ENCODE assay signal across 23 cellular contexts in genomic region chr17:18993876-18994275, GRCh38. TPM values are rescaled to one million over a fixed set of nuclear protein-coding genes. Genes with fewer than 3 reads are reported as not detected.
A peak's percentile ranks its signal among the peaks of the same experiment; 100 is the strongest.
DNase-seq lines count a peak whose midpoint lies in the region; TF ChIP-seq lines count a peak whose summit lies in the region.
"Had no signal": no experiment of that assay in that cellular context is flagged by ENCODE, and none has a peak within 500 bp of the region (broad histone marks: within the 10 kb centered on the region; RNA-seq: fewer than 3 reads in every experiment).

No MANE protein-coding gene starts in this region.

- no peaks in the 10 kb centered on the region for H4K20me1 ChIP-seq in SK-N-SH (ENCODE audit: insufficient read depth)

- no peak overlapping the region for H3K23ac ChIP-seq in trophoblast cell (ENCODE audit: low read length)

- H3K18ac ChIP-seq in trophoblast cell (ENCODE audit: low read length): peak overlapping the region; percentile 2

- H2AK5ac ChIP-seq in trophoblast cell (ENCODE audit: low read length): no peak overlapping the region

- POLR2A ChIA-PET in SK-N-SH (lab: Yijun Ruan, JAX): no interaction called here

- no peak overlapping the region for H2BK12ac ChIP-seq in trophoblast cell (ENCODE audit: low read length)

- no peaks in the 10 kb centered on the region for H3K9me2 ChIP-seq in SK-N-SH

- H3K9ac ChIP-seq in trophoblast cell (ENCODE audit: low read length) (no peak overlapping the region), SK-N-SH (no peak overlapping the region)
- H3K9ac ChIP-seq: KMS-11 had no signal

- H4K91ac ChIP-seq in trophoblast cell (ENCODE audit: low read depth, low read length): no peak overlapping the region

- H2AFZ ChIP-seq in trophoblast cell (ENCODE audit: insufficient read depth, low read length, poor library complexity): no peak overlapping the region
- no peak overlapping the region for H2AFZ ChIP-seq in SK-N-SH (ENCODE audit: low read depth)

- H3K36me3 ChIP-seq in trophoblast cell (ENCODE audit: control insufficient read depth in 1 of 2, insufficient read depth in 2 of 2, low read length in 2 of 2): peaks cover 34 to 35% of the 10 kb centered on the region in 2 experiments
- H3K36me3 ChIP-seq in SK-N-SH (replicated peaks in 1 of 2; ENCODE audit: control insufficient read depth in 1 of 2, insufficient read depth in 2 of 2, low read length in 1 of 2): peaks cover 0 to 17% of the 10 kb centered on the region in 2 experiments
- H3K36me3 ChIP-seq: colonic mucosa had no signal

- H3K4me1 ChIP-seq in trophoblast cell (ENCODE audit: control insufficient read depth in 1 of 2, insufficient read depth in 2 of 2, low read length in 2 of 2): no peaks in the 10 kb centered on the region
- H3K4me1 ChIP-seq in SK-N-SH (ENCODE audit: control insufficient read depth in 1 of 2, insufficient read depth in 2 of 2, low read depth in 1 of 2, low read length in 1 of 2): no peaks in the 10 kb centered on the region; a peak in 1 of 4 replicates
- H3K4me1 ChIP-seq: testis had no signal

- H3K9me3 ChIP-seq in trophoblast cell (ENCODE audit: insufficient read depth, low read depth, low read length): peaks cover 3% of the 10 kb centered on the region
- peaks cover 15% of the 10 kb centered on the region; the same call in 1 of the 2 replicates for H3K9me3 ChIP-seq in SK-N-SH
- H3K9me3 ChIP-seq: colonic mucosa, testis had no signal

- H3K4me2 ChIP-seq in trophoblast cell (ENCODE audit: low read length): no peak overlapping the region
- H3K4me2 ChIP-seq in SK-N-SH: no peak overlapping the region
- H3K4me2 ChIP-seq: KMS-11 had no signal

- no peak overlapping the region for H4K12ac ChIP-seq in trophoblast cell (ENCODE audit: low read depth, low read length)

- CTCF ChIA-PET in SK-N-SH (lab: Yijun Ruan, JAX): no interaction called here

- H3K4me3 ChIP-seq in WI38 (ENCODE audit: low read depth, low read length) (peak overlapping the region; percentile 1; the same call in 1 of the 2 replicates), fibroblast of pulmonary artery (replicated peaks; ENCODE audit: low read depth, low read length) (no peak overlapping the region), trophoblast cell (ENCODE audit: low read depth, low read length) (no peak overlapping the region), SK-N-SH (ENCODE audit: low read depth in 2 of 2, low read length in 1 of 2) (no peak overlapping the region)
- H3K4me3 ChIP-seq: colonic mucosa, SK-N-MC, testis had no signal

- H2BK120ac ChIP-seq in trophoblast cell (ENCODE audit: insufficient read depth, low read length, poor library complexity): no peak overlapping the region

- H4K8ac ChIP-seq in trophoblast cell (ENCODE audit: low read depth, low read length): no peak overlapping the region

- H3F3A ChIP-seq in SK-N-SH (replicated peaks; ENCODE audit: insufficient read depth): no peaks in the 10 kb centered on the region

- no peak for TF ChIP-seq EP300 in SK-N-SH (IDR thresholded peaks at IDR 0.05; ENCODE audit: borderline replicate concordance in 1 of 2, low read depth in 1 of 2, low read length in 1 of 2)

- no peak overlapping the region for H3K14ac ChIP-seq in trophoblast cell (ENCODE audit: low read length)

- H3K27me3 ChIP-seq in trophoblast cell (ENCODE audit: insufficient read depth, low read length) (no peaks in the 10 kb centered on the region), SK-N-SH (ENCODE audit: insufficient read depth) (no peaks in the 10 kb centered on the region)
- H3K27me3 ChIP-seq: colonic mucosa, testis had no signal

- TF ChIP-seq CTCF in WI38 (IDR thresholded peaks at IDR 0.05; ENCODE audit: low read depth, low read length) (no peak), fibroblast of pulmonary artery (IDR thresholded peaks at IDR 0.05; ENCODE audit: low read length, missing control alignments) (no peak), SK-N-SH (IDR thresholded peaks at IDR 0.05) (no peak)

- DNase-seq in EL: peak; percentile 19
- DNase-seq in fibroblast of pulmonary artery (ENCODE audit: low read depth): peak; percentile 49
- no peak for DNase-seq in trophoblast cell
- no peak for DNase-seq in SK-N-SH
- DNase-seq in kidney glomerular epithelial cell (lab: John Stamatoyannopoulos, UW): no peak
- DNase-seq in NCI-H2107 (lab: John Stamatoyannopoulos, UW): no peak
- DNase-seq: activated CD8-positive, alpha-beta T cell treated with anti-CD3 and anti-CD28 coated beads for 36 hours; activated naive CD4-positive, alpha-beta T cell treated with anti-CD3 and anti-CD28 coated beads, Interleukin-2, amount 50 U/mL, for 16 hours; activated T-cell treated with anti-CD3 and anti-CD28 coated beads, Interleukin-2, amount 50 U/mL, for 1 hour; colonic mucosa; COR-L47; foreskin fibroblast; H7; hypothalamus; NCI-H1930; NCI-H446 treated with DMSO at 0.1 percent for 48 hours; nephron progenitor cell; NK-92 treated with Interleukin-12 subunit alpha and Interleukin-12 subunit beta, amount 100 ng/mL, for 24 hours; T-helper 9 cell; testis had no signal

- no peak overlapping the region for H2BK5ac ChIP-seq in trophoblast cell (ENCODE audit: low read depth, low read length, poor library complexity)

- no CpG with 5 or more reads among the region's 9 CpGs for WGBS in trophoblast cell (ENCODE audit: extremely low coverage, insufficient coverage, insufficient read length)
- WGBS in SK-N-SH (ENCODE audit: low lambda C conversion rate): 91% methylated on average over 9 of the region's 9 CpGs

- no peaks in the 10 kb centered on the region for H3K79me1 ChIP-seq in trophoblast cell (ENCODE audit: low read length)

- H3K79me2 ChIP-seq in trophoblast cell (ENCODE audit: control insufficient read depth, insufficient read depth, low read length, poor library complexity) (peaks cover 2% of the 10 kb centered on the region), SK-N-SH (ENCODE audit: insufficient read depth) (peaks cover 73% of the 10 kb centered on the region)

- H3K4ac ChIP-seq in trophoblast cell (ENCODE audit: low read depth, low read length): no peak overlapping the region

- TF ChIP-seq RAD21 in SK-N-SH (IDR thresholded peaks at IDR 0.05; ENCODE audit: low read length): no peak

- H3K27ac ChIP-seq in trophoblast cell (ENCODE audit: low read depth, low read length) (no peak overlapping the region), SK-N-SH (ENCODE audit: low read depth in 2 of 2, low read length in 1 of 2) (no peak overlapping the region; a peak in 1 of 4 replicates)
- H3K27ac ChIP-seq: colonic mucosa, KMS-11, SK-N-MC, testis had no signal

TF ChIP-seq in SK-N-SH, 30 proteins besides CTCF, POLR2A, EP300 and RAD21 (continues in another document):
- no peak for TF ChIP-seq GATA2 (CRISPR knock-in tag; IDR thresholded peaks at IDR 0.05)
- TF ChIP-seq MAX (IDR thresholded peaks at IDR 0.05; ENCODE audit: low read depth): no peak
- TF ChIP-seq, protein P1, sequence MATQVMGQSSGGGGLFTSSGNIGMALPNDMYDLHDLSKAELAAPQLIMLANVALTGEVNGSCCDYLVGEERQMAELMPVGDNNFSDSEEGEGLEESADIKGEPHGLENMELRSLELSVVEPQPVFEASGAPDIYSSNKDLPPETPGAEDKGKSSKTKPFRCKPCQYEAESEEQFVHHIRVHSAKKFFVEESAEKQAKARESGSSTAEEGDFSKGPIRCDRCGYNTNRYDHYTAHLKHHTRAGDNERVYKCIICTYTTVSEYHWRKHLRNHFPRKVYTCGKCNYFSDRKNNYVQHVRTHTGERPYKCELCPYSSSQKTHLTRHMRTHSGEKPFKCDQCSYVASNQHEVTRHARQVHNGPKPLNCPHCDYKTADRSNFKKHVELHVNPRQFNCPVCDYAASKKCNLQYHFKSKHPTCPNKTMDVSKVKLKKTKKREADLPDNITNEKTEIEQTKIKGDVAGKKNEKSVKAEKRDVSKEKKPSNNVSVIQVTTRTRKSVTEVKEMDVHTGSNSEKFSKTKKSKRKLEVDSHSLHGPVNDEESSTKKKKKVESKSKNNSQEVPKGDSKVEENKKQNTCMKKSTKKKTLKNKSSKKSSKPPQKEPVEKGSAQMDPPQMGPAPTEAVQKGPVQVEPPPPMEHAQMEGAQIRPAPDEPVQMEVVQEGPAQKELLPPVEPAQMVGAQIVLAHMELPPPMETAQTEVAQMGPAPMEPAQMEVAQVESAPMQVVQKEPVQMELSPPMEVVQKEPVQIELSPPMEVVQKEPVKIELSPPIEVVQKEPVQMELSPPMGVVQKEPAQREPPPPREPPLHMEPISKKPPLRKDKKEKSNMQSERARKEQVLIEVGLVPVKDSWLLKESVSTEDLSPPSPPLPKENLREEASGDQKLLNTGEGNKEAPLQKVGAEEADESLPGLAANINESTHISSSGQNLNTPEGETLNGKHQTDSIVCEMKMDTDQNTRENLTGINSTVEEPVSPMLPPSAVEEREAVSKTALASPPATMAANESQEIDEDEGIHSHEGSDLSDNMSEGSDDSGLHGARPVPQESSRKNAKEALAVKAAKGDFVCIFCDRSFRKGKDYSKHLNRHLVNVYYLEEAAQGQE (IDR thresholded peaks at IDR 0.05; ENCODE audit: low read depth, low read length): no peak
- TF ChIP-seq YY1 (IDR thresholded peaks at IDR 0.05; ENCODE audit: low read depth): no peak

RNA-seq across cellular contexts. Expression of gene FAM83G, which starts 10.7 kb away (rescaled TPM):
- 29.3 and 31.0 TPM in 2 replicates for polyA plus RNA-seq in trophoblast cell (2013)
- 6.4 and 6.5 TPM in 2 replicates for polyA plus RNA-seq in SK-N-SH (2012; rRNA removed)
- 2.2 and 3.8 TPM in 2 replicates for polyA plus RNA-seq in SK-N-SH (2012; cell fraction: cytosol; rRNA removed)
- polyA plus RNA-seq in SK-N-SH (2012; cell fraction: nucleus; rRNA removed): 13.1 and 14.0 TPM in 2 replicates

RNA-seq across cellular contexts. Expression of gene SLC5A10, which starts 41.9 kb away (rescaled TPM):
- polyA plus RNA-seq in trophoblast cell (2013): 0.21 and 0.25 TPM in 2 replicates
- not detected in 2 replicates for polyA plus RNA-seq in SK-N-SH (2012; rRNA removed)
- polyA plus RNA-seq in SK-N-SH (2012; cell fraction: cytosol; rRNA removed): not detected in 2 replicates
- 0.01 TPM in 2 replicates for polyA plus RNA-seq in SK-N-SH (2012; cell fraction: nucleus; rRNA removed)

RNA-seq across cellular contexts. Expression of gene GRAP, which starts 52.9 kb away (rescaled TPM):
- polyA plus RNA-seq in trophoblast cell (2013): 1.3 and 1.6 TPM in 2 replicates
- 0.02 TPM in 1 of 2 replicates, not detected in the other for polyA plus RNA-seq in SK-N-SH (2012; rRNA removed)
- 0.01 TPM in 2 replicates for polyA plus RNA-seq in SK-N-SH (2012; cell fraction: cytosol; rRNA removed)
- 0.25 and 0.27 TPM in 2 replicates for polyA plus RNA-seq in SK-N-SH (2012; cell fraction: nucleus; rRNA removed)

Comparison
In these comparisons a context has a peak if more than half of its experiments do, and no peak if none do; other contexts are left out.
1. DNase-seq: peak in EL (single experiment) and fibroblast of pulmonary artery (single experiment); none in trophoblast cell (0 of 2), SK-N-SH (single experiment), kidney glomerular epithelial cell (single experiment) and NCI-H2107 (single experiment).